ENCODE assay signal across 8 cellular contexts in genomic region chr22:40651563-40652501, GRCh38. TPM values are rescaled to one million over a fixed set of nuclear protein-coding genes. Genes with fewer than 3 reads are reported as not detected.
DNase-seq lines count a peak whose midpoint lies in the region; ATAC-seq and TF ChIP-seq lines count a peak whose summit lies in the region.

No MANE protein-coding gene starts in this region.

- peak overlapping the region; percentile 97 for H3K9ac ChIP-seq in mammary epithelial cell (ENCODE audit: insufficient read depth, low read length)
- peak overlapping the region; percentile 98 to 99 (median 98) for H3K9ac ChIP-seq in skeletal muscle tissue (ENCODE audit: low read depth in 1 of 3, low read length in 3 of 3)

- H3K4me1 ChIP-seq in mammary epithelial cell (ENCODE audit: insufficient read depth, low read length) (peaks cover 34% of the 10 kb centered on the region), skeletal muscle tissue (ENCODE audit: control insufficient read depth in 3 of 3, insufficient read depth in 3 of 3, low read length in 3 of 3) (peaks cover 34 to 45% (median 39%) of the 10 kb centered on the region in 3 donors)

- peak overlapping the region; percentile 97 for H3K4me2 ChIP-seq in mammary epithelial cell (ENCODE audit: insufficient read depth, low read depth, low read length)

- H3K36me3 ChIP-seq in mammary epithelial cell (ENCODE audit: insufficient read depth, low read length) (no peaks in the 10 kb centered on the region), skeletal muscle tissue (ENCODE audit: control insufficient read depth in 3 of 3, insufficient read depth in 3 of 3, low read length in 3 of 3) (no peaks in the 10 kb centered on the region)

- no TSS peak for BruUV-seq in mammary epithelial cell (replicated peaks; lab: Mats Ljungman, UMichigan)

- H3K27ac ChIP-seq in mammary epithelial cell (ENCODE audit: insufficient read depth, low read depth, low read length) (peak overlapping the region; percentile 99), skeletal muscle tissue (ENCODE audit: low read depth, low read length) (peak overlapping the region; percentile 99)

- H3K4me1 Mint-ChIP-seq in activated B cell treated with CpG ODN at 0.5 μM for 24 hours: peaks cover 12% of the 10 kb centered on the region

- CTCF ChIA-PET in activated B cell treated with CpG ODN at 0.5 μM for 24 hours (lab: Charles Lee) (interaction anchor here (0.6 to 9.2 kb wide), 3 partner anchors 31 to 267 kb away, joined by 3 to 215 read pairs (median 4); no protein-coding TSS in a partner anchor), mammary epithelial cell (lab: Charles Lee; ENCODE audit: low non-redundant PET) (no interaction called here)

- H4K20me1 ChIP-seq in mammary epithelial cell (ENCODE audit: insufficient read depth, low read length): no peaks in the 10 kb centered on the region

- no peaks in the 10 kb centered on the region for H3K27me3 Mint-ChIP-seq in activated B cell treated with CpG ODN at 0.5 μM for 24 hours

- H3K9me3 ChIP-seq in mammary epithelial cell (replicated peaks; ENCODE audit: insufficient read depth, low read length): no peaks in the 10 kb centered on the region
- no peaks in the 10 kb centered on the region for H3K9me3 ChIP-seq in skeletal muscle tissue (ENCODE audit: control insufficient read depth in 3 of 3, low read length in 3 of 3)

- peak; percentile 89 for DNase-seq in COLO668 (lab: John Stamatoyannopoulos, UW; ENCODE audit: unreplicated experiment)
- peak; percentile 91 for DNase-seq in NCI-H226
- peak; percentile 42 for DNase-seq in activated B cell treated with CpG ODN at 0.5 μM for 24 hours
- DNase-seq in mammary epithelial cell: peak; percentile 100
- DNase-seq in iPS-NIHi7 (ENCODE audit: extremely low spot score): peak; percentile 85

- under 1% methylated on average over 15 of the region's 33 CpGs for WGBS in mammary epithelial cell (ENCODE audit: low coverage, missing lambda C conversion rate)

- intact Hi-C loops in activated B cell treated with CpG ODN at 0.5 μM for 24 hours (cut with micrococcal nuclease) (no loop called here), mammary epithelial cell (cut with micrococcal nuclease) (loop anchor here (1.0 to 10.0 kb wide), 4 partner anchors 17 to 243 kb away; no protein-coding TSS in a partner anchor)

- H3K79me2 ChIP-seq in mammary epithelial cell (ENCODE audit: insufficient read depth, low read length): no peaks in the 10 kb centered on the region

- H3K36me3 Mint-ChIP-seq in activated B cell treated with CpG ODN at 0.5 μM for 24 hours (ENCODE audit: low read depth): no peaks in the 10 kb centered on the region

- H3K4me3 ChIP-seq in mammary epithelial cell (replicated peaks in 1 of 3; ENCODE audit: insufficient read depth in 1 of 3, low read depth in 2 of 3, low read length in 3 of 3): peak overlapping the region; percentile 51 to 55 (median 52)
- H3K4me3 ChIP-seq in skeletal muscle tissue (ENCODE audit: low read length in 3 of 3): peak overlapping the region; percentile 91 to 94 (median 92)

- in situ Hi-C loops in mammary epithelial cell (cut with MboI; ENCODE audit: low sequenced_read_pairs in 2 of 2): loop anchor here in 1 of 2 donors (10.0 kb wide), 1 partner anchor 243 kb away; no protein-coding TSS in a partner anchor

- POLR2A ChIA-PET in activated B cell treated with CpG ODN at 0.5 μM for 24 hours (lab: Charles Lee): interaction anchor here (0.6 to 1.2 kb wide), 3 partner anchors 15 to 383 kb away, joined by 3 to 6 read pairs (median 4); partner anchors contain the start of gene MRTFA

- dilution Hi-C loops in mammary epithelial cell (cut with HindIII; ENCODE audit: low sequenced_read_pairs): no loop called here

- H2AFZ ChIP-seq in mammary epithelial cell (ENCODE audit: low read depth, low read length): peak overlapping the region; percentile 86

- TF ChIP-seq CTCF in activated B cell treated with CpG ODN at 0.5 μM for 24 hours (IDR thresholded peaks at IDR 0.05) (no peak), mammary epithelial cell (conservative IDR thresholded peaks at IDR 0.05 in 1 of 2, IDR thresholded peaks at IDR 0.05 in 1 of 2; ENCODE audit: extremely low read depth in 1 of 2, insufficient read depth in 1 of 2, low read depth in 1 of 2, low read length in 2 of 2) (peak in 1 of 2 donors; percentile 21)

- H3K9me3 Mint-ChIP-seq in activated B cell treated with CpG ODN at 0.5 μM for 24 hours: no peaks in the 10 kb centered on the region

- peak overlapping the region; percentile 83 for H3K4me3 Mint-ChIP-seq in activated B cell treated with CpG ODN at 0.5 μM for 24 hours

- ATAC-seq in HG02870 (IDR thresholded peaks at IDR 0.05; ENCODE audit: unreplicated experiment) (peak; percentile 75), activated B cell treated with CpG ODN at 0.5 μM for 24 hours (ENCODE audit: low read depth) (peak; percentile 90), HG02840 (IDR thresholded peaks at IDR 0.05; ENCODE audit: low FRiP score, unreplicated experiment) (no peak)

- H3K27ac Mint-ChIP-seq in activated B cell treated with CpG ODN at 0.5 μM for 24 hours: peak overlapping the region; percentile 88

- H3K27me3 ChIP-seq in mammary epithelial cell (ENCODE audit: insufficient read depth, low read length) (no peaks in the 10 kb centered on the region), skeletal muscle tissue (ENCODE audit: control insufficient read depth in 3 of 3, insufficient read depth in 3 of 3, low read length in 3 of 3) (no peaks in the 10 kb centered on the region)

RNA-seq across cellular contexts. Expression of gene MRTFA, which starts 15.3 kb away (rescaled TPM):
- total RNA-seq in activated B cell treated with CpG ODN at 0.5 μM for 24 hours (99.4 and 115 TPM in 2 replicates), mammary epithelial cell (10 to 100 TPM; 51.0 to 75.7 TPM), skeletal muscle tissue (25.6 TPM)
- 8.3 TPM for polyA plus RNA-seq in mammary epithelial cell
- polyA minus RNA-seq in mammary epithelial cell: 137 TPM

RNA-seq across cellular contexts. Expression of gene MCHR1, which starts 27.5 kb away (rescaled TPM):
- not detected in 2 replicates for total RNA-seq in activated B cell treated with CpG ODN at 0.5 μM for 24 hours
- total RNA-seq in mammary epithelial cell: under 1 TPM; 0.14 to 0.50 TPM
- polyA plus RNA-seq in mammary epithelial cell: 0.10 TPM
- polyA minus RNA-seq in mammary epithelial cell: not detected
- total RNA-seq in skeletal muscle tissue: 1.6 TPM

Comparison
In these comparisons a context has a peak if more than half of its experiments do, and no peak if none do; other contexts are left out.
1. DNase-seq: peak in every context shown above with its lines; median percentile 100 in mammary epithelial cell; 91 in NCI-H226; 89 in COLO668; 85 in iPS-NIHi7; 42 in activated B cell treated with CpG ODN at 0.5 μM for 24 hours.